ENCODE assay signal across 20 cellular contexts in the genomic region with DNA sequence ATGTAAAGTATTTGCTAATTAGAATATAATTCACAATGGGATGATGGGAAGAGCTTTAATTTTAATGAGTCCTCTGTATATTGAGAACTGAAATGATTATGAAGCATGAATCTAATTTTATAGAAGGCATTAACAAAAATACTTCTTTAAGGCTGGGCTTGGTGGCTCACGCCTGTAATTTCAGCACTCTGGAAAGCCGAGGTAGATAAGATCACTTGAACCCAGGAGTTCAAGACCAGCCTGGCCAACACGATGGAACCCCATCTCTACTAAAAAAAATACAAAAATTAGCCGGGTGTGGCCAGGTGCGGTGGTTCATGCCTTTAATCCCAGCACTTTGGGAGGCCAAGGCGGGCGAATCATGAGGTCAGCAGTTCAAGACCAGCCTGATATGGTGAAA. TPM values are rescaled to one million over a fixed set of nuclear protein-coding genes. Genes with fewer than 3 reads are reported as not detected.
DNase-seq lines count a peak whose midpoint lies in the region; ATAC-seq, FAIRE-seq and TF ChIP-seq lines count a peak whose summit lies in the region.
"Had no signal": no experiment of that assay in that cellular context is flagged by ENCODE, and none has a peak within 500 bp of the region (broad histone marks: within the 10 kb centered on the region; RNA-seq: fewer than 3 reads in every experiment).

No MANE protein-coding gene starts in this region.

- WGBS in A549 (ENCODE audit: missing lambda C conversion rate), result 87% methylated on average over 7 of the region's 7 CpGs
- 93 to 96% methylated on average over 7 of the region's 7 CpGs for WGBS in lower leg skin, 2 donors

- H3K4me2 ChIP-seq in A549, result no peak overlapping the region

- TF ChIP-seq CTCF in A549 (IDR thresholded peaks at IDR 0.05) (no peak), WTC11 (IDR thresholded peaks at IDR 0.05) (no peak), lower leg skin (IDR thresholded peaks at IDR 0.05) (no peak)

- POLR2A ChIA-PET in A549 (lab: Yijun Ruan, JAX) (interaction anchor here (1.6 kb wide), 1 partner anchor 11 kb away, joined by 4 read pairs; no protein-coding TSS in a partner anchor), WTC11 (lab: Charles Lee) (no interaction called here)

- no peak for TF ChIP-seq RAD21 in A549 (conservative IDR thresholded peaks at IDR 0.05 in 1 of 2, IDR thresholded peaks at IDR 0.05 in 1 of 2)

- H3K4me1 ChIP-seq in A549, result no peaks in the 10 kb centered on the region

- H3K9me3 ChIP-seq in A549, result no peaks in the 10 kb centered on the region

- CTCF ChIA-PET in A549 (lab: Yijun Ruan, JAX), result no interaction called here
- CTCF ChIA-PET in WTC11 (lab: Charles Lee), result no interaction called here

- H3K4me3 ChIP-seq in A549 (no peak overlapping the region), lower leg skin (ENCODE audit: low read depth, poor library complexity, severe bottlenecking) (no peak overlapping the region)
- H3K4me3 ChIP-seq: GM23248 had no signal

- DNase-seq in A549 (ENCODE audit: low read depth in 1 of 2, low spot score in 1 of 2) (no peak), WTC11 (ENCODE audit: low spot score) (peak; percentile 1), sciatic nerve (ENCODE audit: low spot score) (peak; percentile 0), NCI-H748 (lab: John Stamatoyannopoulos, UW; ENCODE audit: unreplicated experiment) (no peak), lower leg skin (ENCODE audit: low spot score in 2 of 2) (no peak), HCEC 1CT (no peak)
- DNase-seq: 8988T; C1 segment of cervical spinal cord; Calu3; CD4-positive, alpha-beta memory T cell; COR-L47; DMS53; DMS79 treated with DMSO at 0.1 percent for 48 hours; GF-D8; GM23248; H7 had no signal

- no peak overlapping the region for H3K27ac ChIP-seq in A549
- H3K27ac ChIP-seq: GM23248 had no signal

- peaks cover 25% of the 10 kb centered on the region for H3K36me3 Mint-ChIP-seq in WTC11

- no peaks in the 10 kb centered on the region for H3K9me3 Mint-ChIP-seq in WTC11
- H3K9me3 Mint-ChIP-seq: CD4-positive, alpha-beta memory T cell had no signal

- intact Hi-C loops in sciatic nerve (cut with DNase I), result no loop called here
- intact Hi-C loops in lower leg skin (cut with DNase I; ENCODE audit: low total_unique reads), result no loop called here

- no peak overlapping the region for H3K4me3 Mint-ChIP-seq in WTC11
- H3K4me3 Mint-ChIP-seq: CD4-positive, alpha-beta memory T cell had no signal

- no peak for ATAC-seq in A549
- no peak for ATAC-seq in WTC11
- ATAC-seq in sciatic nerve, result no peak
- ATAC-seq: HCT116 had no signal

- TF ChIP-seq POLR2A in A549 (IDR thresholded peaks at IDR 0.05; ENCODE audit: low read length) (no peak), lower leg skin (IDR thresholded peaks at IDR 0.05) (no peak)

- no peaks in the 10 kb centered on the region for H3K4me1 Mint-ChIP-seq in WTC11

- H3K27ac Mint-ChIP-seq in WTC11, result no peak overlapping the region

- TF ChIP-seq EP300 in A549 (IDR thresholded peaks at IDR 0.05), result no peak

- no peak for FAIRE-seq in A549 (lab: Jason Lieb, UNC)
- FAIRE-seq: GM12891, GM18507, H1 had no signal

- H3K27me3 Mint-ChIP-seq in WTC11 (ENCODE audit: low read depth), result no peaks in the 10 kb centered on the region
- H3K27me3 Mint-ChIP-seq: CD4-positive, alpha-beta memory T cell had no signal

TF ChIP-seq in A549, 52 proteins besides CTCF, POLR2A, EP300 and RAD21:
- TF ChIP-seq, protein P1, sequence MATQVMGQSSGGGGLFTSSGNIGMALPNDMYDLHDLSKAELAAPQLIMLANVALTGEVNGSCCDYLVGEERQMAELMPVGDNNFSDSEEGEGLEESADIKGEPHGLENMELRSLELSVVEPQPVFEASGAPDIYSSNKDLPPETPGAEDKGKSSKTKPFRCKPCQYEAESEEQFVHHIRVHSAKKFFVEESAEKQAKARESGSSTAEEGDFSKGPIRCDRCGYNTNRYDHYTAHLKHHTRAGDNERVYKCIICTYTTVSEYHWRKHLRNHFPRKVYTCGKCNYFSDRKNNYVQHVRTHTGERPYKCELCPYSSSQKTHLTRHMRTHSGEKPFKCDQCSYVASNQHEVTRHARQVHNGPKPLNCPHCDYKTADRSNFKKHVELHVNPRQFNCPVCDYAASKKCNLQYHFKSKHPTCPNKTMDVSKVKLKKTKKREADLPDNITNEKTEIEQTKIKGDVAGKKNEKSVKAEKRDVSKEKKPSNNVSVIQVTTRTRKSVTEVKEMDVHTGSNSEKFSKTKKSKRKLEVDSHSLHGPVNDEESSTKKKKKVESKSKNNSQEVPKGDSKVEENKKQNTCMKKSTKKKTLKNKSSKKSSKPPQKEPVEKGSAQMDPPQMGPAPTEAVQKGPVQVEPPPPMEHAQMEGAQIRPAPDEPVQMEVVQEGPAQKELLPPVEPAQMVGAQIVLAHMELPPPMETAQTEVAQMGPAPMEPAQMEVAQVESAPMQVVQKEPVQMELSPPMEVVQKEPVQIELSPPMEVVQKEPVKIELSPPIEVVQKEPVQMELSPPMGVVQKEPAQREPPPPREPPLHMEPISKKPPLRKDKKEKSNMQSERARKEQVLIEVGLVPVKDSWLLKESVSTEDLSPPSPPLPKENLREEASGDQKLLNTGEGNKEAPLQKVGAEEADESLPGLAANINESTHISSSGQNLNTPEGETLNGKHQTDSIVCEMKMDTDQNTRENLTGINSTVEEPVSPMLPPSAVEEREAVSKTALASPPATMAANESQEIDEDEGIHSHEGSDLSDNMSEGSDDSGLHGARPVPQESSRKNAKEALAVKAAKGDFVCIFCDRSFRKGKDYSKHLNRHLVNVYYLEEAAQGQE (IDR thresholded peaks at IDR 0.05), result peak; percentile 69
- TF ChIP-seq FOXS1 (CRISPR knock-in tag; IDR thresholded peaks at IDR 0.05), result no peak

TF ChIP-seq in WTC11, 78 proteins besides CTCF, POLR2A, EP300 and RAD21 (continues in another document):
- TF ChIP-seq ZMAT4 (CRISPR knock-in tag; IDR thresholded peaks at IDR 0.05) (no peak), ZNF138 (CRISPR knock-in tag; conservative IDR thresholded peaks at IDR 0.05) (no peak), ZSCAN18 (CRISPR knock-in tag; IDR thresholded peaks at IDR 0.05) (no peak), E2F5 (CRISPR knock-in tag; IDR thresholded peaks at IDR 0.05) (no peak), OVOL2 (CRISPR knock-in tag; IDR thresholded peaks at IDR 0.05; ENCODE audit: borderline replicate concordance) (no peak), ZNF671 (CRISPR knock-in tag; IDR thresholded peaks at IDR 0.05) (no peak)
- TF ChIP-seq, protein P2, sequence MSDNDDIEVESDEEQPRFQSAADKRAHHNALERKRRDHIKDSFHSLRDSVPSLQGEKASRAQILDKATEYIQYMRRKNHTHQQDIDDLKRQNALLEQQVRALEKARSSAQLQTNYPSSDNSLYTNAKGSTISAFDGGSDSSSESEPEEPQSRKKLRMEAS (CRISPR knock-in tag; IDR thresholded peaks at IDR 0.05), result no peak
- TF ChIP-seq, protein P3, sequence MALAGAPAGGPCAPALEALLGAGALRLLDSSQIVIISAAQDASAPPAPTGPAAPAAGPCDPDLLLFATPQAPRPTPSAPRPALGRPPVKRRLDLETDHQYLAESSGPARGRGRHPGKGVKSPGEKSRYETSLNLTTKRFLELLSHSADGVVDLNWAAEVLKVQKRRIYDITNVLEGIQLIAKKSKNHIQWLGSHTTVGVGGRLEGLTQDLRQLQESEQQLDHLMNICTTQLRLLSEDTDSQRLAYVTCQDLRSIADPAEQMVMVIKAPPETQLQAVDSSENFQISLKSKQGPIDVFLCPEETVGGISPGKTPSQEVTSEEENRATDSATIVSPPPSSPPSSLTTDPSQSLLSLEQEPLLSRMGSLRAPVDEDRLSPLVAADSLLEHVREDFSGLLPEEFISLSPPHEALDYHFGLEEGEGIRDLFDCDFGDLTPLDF (CRISPR knock-in tag; IDR thresholded peaks at IDR 0.05), result no peak

RNA-seq across cellular contexts. Expression of gene CDK12, which starts 12.0 kb away (rescaled TPM):
- 42.1 and 47.3 TPM in 2 replicates for polyA plus RNA-seq in A549 (2011; rRNA removed)
- polyA plus RNA-seq in A549 (2012; cell fraction: cytosol; rRNA removed), result 13.7 and 17.8 TPM in 2 replicates
- polyA plus RNA-seq in A549 (2012; cell fraction: nucleus; rRNA removed), result 22.0 and 28.6 TPM in 2 replicates
- 36.7 to 40.0 TPM (median 37.8 TPM) in 3 replicates for polyA plus RNA-seq in A549 (2017; fragmentation: RNase III; extraction: RNeasy Plus Mini Kit Qiagen cat#74134 plus additional on column Dnase treatment)
- polyA minus RNA-seq in A549 (2011; rRNA and poly(A)+ RNA removed), result 87.2 and 94.7 TPM in 2 replicates
- 58.4 to 61.6 TPM (median 59.5 TPM) in 3 replicates for total RNA-seq in WTC11 (2021)
- total RNA-seq in sciatic nerve, result 65.2 TPM
- 10 to 100 TPM; 33.9 to 56.8 (median 46.5) TPM for total RNA-seq in lower leg skin

RNA-seq across cellular contexts. Expression of gene MED1, which starts 22.2 kb away (rescaled TPM):
- polyA plus RNA-seq in A549 (2011; rRNA removed), result 74.9 and 76.2 TPM in 2 replicates
- 12.7 and 16.2 TPM in 2 replicates for polyA plus RNA-seq in A549 (2012; cell fraction: cytosol; rRNA removed)
- 9.9 and 10.6 TPM in 2 replicates for polyA plus RNA-seq in A549 (2012; cell fraction: nucleus; rRNA removed)
- 33.8 to 37.0 TPM (median 34.7 TPM) in 3 replicates for polyA plus RNA-seq in A549 (2017; fragmentation: RNase III; extraction: RNeasy Plus Mini Kit Qiagen cat#74134 plus additional on column Dnase treatment)
- 59.6 and 63.1 TPM in 2 replicates for polyA minus RNA-seq in A549 (2011; rRNA and poly(A)+ RNA removed)
- 47.0 to 50.4 TPM (median 47.9 TPM) in 3 replicates for total RNA-seq in WTC11 (2021)
- 36.4 TPM for total RNA-seq in sciatic nerve
- total RNA-seq in lower leg skin, result 10 to 100 TPM; 20.8 to 38.3 (median 25.9) TPM

Comparison
In these comparisons a context has a peak if more than half of its experiments do, and no peak if none do; other contexts are left out.
1. DNase-seq: peak in WTC11 (single experiment) and sciatic nerve (single experiment); none in A549 (0 of 2), NCI-H748 (single experiment), lower leg skin (0 of 2) and HCEC 1CT (single experiment).